ENCODE assay signal across 27 cellular contexts in genomic region chr18:50350699-50351098, GRCh38. TPM values are rescaled to one million over a fixed set of nuclear protein-coding genes. Genes with fewer than 3 reads are reported as not detected.
"Had no signal": no experiment of that assay in that cellular context is flagged by ENCODE, and none has a peak within 500 bp of the region (broad histone marks: within the 10 kb centered on the region; RNA-seq: fewer than 3 reads in every experiment).

No MANE protein-coding gene starts in this region.

- H3K4me3 ChIP-seq: colonic mucosa, esophagus squamous epithelium, gastrocnemius medialis, heart right ventricle, left lung, lower lobe of right lung, mucosa of descending colon had no signal

- H3K4me1 Mint-ChIP-seq: mesothelial cell of epicardium had no signal

- FAIRE-seq: endothelial cell of umbilical vein, islet of Langerhans, keratinocyte had no signal

- ATAC-seq: effector memory CD8-positive, alpha-beta T cell; esophagus mucosa; gastrocnemius medialis; heart right ventricle; left cardiac atrium; left lung; left ventricle myocardium superior; lower lobe of right lung; mucosa of descending colon had no signal

- DNase-seq: cerebellar nuclear complex; colonic mucosa; cortex of kidney; effector CD8-positive, alpha-beta T cell; effector memory CD8-positive, alpha-beta T cell; erythroblast; esophagus squamous epithelium; foreskin fibroblast; foreskin melanocyte; gastrocnemius medialis; glutamatergic neuron; head of caudate nucleus; heart right ventricle; hippocampal formation; left cardiac atrium; left lung; left ventricle myocardium superior; lower lobe of right lung; mesenchymal stem cell; mucosa of descending colon had no signal

- H3K9me3 Mint-ChIP-seq: dendritic cell treated with granulocyte-macrophage colony-stimulating factor and Interleukin-4, amounts not matched to agents 40 ng/mL and 50 ng/mL, for 4 days; effector memory CD8-positive, alpha-beta T cell had no signal

- H3K36me3 Mint-ChIP-seq: mesothelial cell of epicardium had no signal

- H3K36me3 ChIP-seq: colonic mucosa, esophagus squamous epithelium, gastrocnemius medialis, heart right ventricle, left lung, lower lobe of right lung had no signal

- H3K27ac ChIP-seq: colonic mucosa, esophagus squamous epithelium, gastrocnemius medialis, heart right ventricle, left lung, lower lobe of right lung had no signal

- H3K27me3 ChIP-seq: colonic mucosa had no signal

- H3K4me3 Mint-ChIP-seq: dendritic cell treated with granulocyte-macrophage colony-stimulating factor and Interleukin-4, amounts not matched to agents 40 ng/mL and 50 ng/mL, for 4 days; effector memory CD8-positive, alpha-beta T cell; mesothelial cell of epicardium had no signal

- H3K9me3 ChIP-seq: colonic mucosa, esophagus squamous epithelium, gastrocnemius medialis, heart right ventricle, left lung, lower lobe of right lung, mucosa of descending colon had no signal

- H3K27ac Mint-ChIP-seq: dendritic cell treated with granulocyte-macrophage colony-stimulating factor and Interleukin-4, amounts not matched to agents 40 ng/mL and 50 ng/mL, for 4 days; effector memory CD8-positive, alpha-beta T cell; mesothelial cell of epicardium had no signal

- H3K4me1 ChIP-seq: colonic mucosa, esophagus squamous epithelium, gastrocnemius medialis, left lung, lower lobe of right lung had no signal

RNA-seq across cellular contexts. Expression of gene SKA1, which starts 24.1 kb away (rescaled TPM):
- total RNA-seq: mesenteric fat pad had no signal
